ENCODE assay signal across 8 cellular contexts in genomic region chr6:116254297-116254724, GRCh38. TPM values are rescaled to one million over a fixed set of nuclear protein-coding genes. Genes with fewer than 3 reads are reported as not detected.
DNase-seq lines count a peak whose midpoint lies in the region; ATAC-seq and TF ChIP-seq lines count a peak whose summit lies in the region.

No MANE protein-coding gene starts in this region.

- no peaks in the 10 kb centered on the region for H3K27me3 Mint-ChIP-seq in type B pancreatic cell

- no peak for TF ChIP-seq CTCF in lower lobe of right lung (IDR thresholded peaks at IDR 0.05)
- TF ChIP-seq CTCF in type B pancreatic cell (conservative IDR thresholded peaks at IDR 0.05): no peak

- peak; percentile 20 for ATAC-seq in GM18858 (IDR thresholded peaks at IDR 0.05; ENCODE audit: unreplicated experiment)
- ATAC-seq in HG02973 (IDR thresholded peaks at IDR 0.05; ENCODE audit: unreplicated experiment): peak; percentile 25
- no peak for ATAC-seq in lower lobe of right lung

- intact Hi-C loops in lower lobe of right lung (cut with DNase I): no loop called here

- H3K27me3 ChIP-seq in adipocyte (replicated peaks; ENCODE audit: control insufficient read depth, insufficient read depth, low read length) (no peaks in the 10 kb centered on the region), lower lobe of right lung (ENCODE audit: low read depth) (no peaks in the 10 kb centered on the region)

- H3K27ac Mint-ChIP-seq in type B pancreatic cell: no peak overlapping the region

- peak overlapping the region; percentile 90 for H3K27ac ChIP-seq in lower lobe of right lung

- peaks cover 39% of the 10 kb centered on the region for H3K4me1 ChIP-seq in adipocyte (ENCODE audit: control insufficient read depth, insufficient read depth, low read length)
- H3K4me1 ChIP-seq in lower lobe of right lung: peaks cover 52% of the 10 kb centered on the region

- peaks cover 24% of the 10 kb centered on the region for H3K36me3 Mint-ChIP-seq in type B pancreatic cell

- H3K36me3 ChIP-seq in adipocyte (ENCODE audit: control insufficient read depth, insufficient read depth, low read length, severe bottlenecking): no peaks in the 10 kb centered on the region
- no peaks in the 10 kb centered on the region for H3K36me3 ChIP-seq in lower lobe of right lung

- no peak overlapping the region for H3K4me3 Mint-ChIP-seq in type B pancreatic cell

- H3K9me3 Mint-ChIP-seq in type B pancreatic cell: no peaks in the 10 kb centered on the region

- H3K4me3 ChIP-seq in adipocyte (ENCODE audit: low read length) (peak overlapping the region; percentile 97), lower lobe of right lung (peak overlapping the region; percentile 88)

- H3K9ac ChIP-seq in adipocyte (ENCODE audit: low read length): peak overlapping the region; percentile 95

- DNase-seq in adipocyte (ENCODE audit: low read depth) (no peak), lower lobe of right lung (no peak), type B pancreatic cell (ENCODE audit: extremely low spot score, unreplicated experiment) (no peak), NCI-H1436 (lab: John Stamatoyannopoulos, UW) (no peak), D341Med (ENCODE audit: low spot score) (no peak), DMS53 (lab: John Stamatoyannopoulos, UW) (no peak)

- no peaks in the 10 kb centered on the region for H3K9me3 ChIP-seq in adipocyte (ENCODE audit: control insufficient read depth, low read length)
- H3K9me3 ChIP-seq in lower lobe of right lung: no peaks in the 10 kb centered on the region

- H3K4me1 Mint-ChIP-seq in type B pancreatic cell (ENCODE audit: unreplicated experiment): peaks cover 25% of the 10 kb centered on the region

RNA-seq across cellular contexts. Expression of gene TSPYL4, which starts 0.4 kb away (rescaled TPM):
- 12.8 TPM for total RNA-seq in lower lobe of right lung
- total RNA-seq in type B pancreatic cell (ENCODE audit: low replicate concordance): 42.7 and 46.7 TPM in 2 replicates

RNA-seq across cellular contexts. Expression of gene TSPYL1, which starts 25.4 kb away (rescaled TPM):
- total RNA-seq in lower lobe of right lung: 72.7 TPM
- total RNA-seq in type B pancreatic cell (ENCODE audit: low replicate concordance): 88.2 and 90.2 TPM in 2 replicates

Comparison
In these comparisons a context has a peak if more than half of its experiments do, and no peak if none do; other contexts are left out.
1. ATAC-seq: peak in GM18858 (single experiment) and HG02973 (single experiment); none in lower lobe of right lung (0 of 2).